6 cellular contexts compared by ENCODE assay signal in the genomic region with DNA sequence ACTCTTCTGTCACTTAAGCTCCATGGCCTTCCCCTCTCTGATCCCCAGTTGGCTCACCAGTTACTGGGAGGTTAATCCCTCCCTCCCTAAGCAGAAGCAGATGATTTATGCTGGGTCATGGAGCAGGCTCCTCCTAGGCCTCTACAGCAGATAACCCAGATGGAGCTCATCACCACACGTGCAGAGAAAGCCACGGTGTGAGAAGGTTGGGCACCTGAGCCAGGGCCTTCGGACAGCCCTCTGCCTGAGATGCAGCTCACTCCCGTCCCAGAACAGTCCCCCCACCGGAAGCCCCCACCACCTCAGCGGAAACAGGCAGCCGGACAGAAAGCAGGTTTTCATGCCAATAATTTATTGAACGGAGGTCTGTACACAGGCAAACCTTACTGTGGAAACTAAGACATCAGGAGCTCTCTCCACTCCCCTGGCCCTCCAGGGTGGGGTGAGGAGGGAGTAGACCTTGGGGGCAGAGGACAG. TPM values are rescaled to one million over a fixed set of nuclear protein-coding genes. Genes with fewer than 3 reads are reported as not detected.
A peak's percentile ranks its signal among the peaks of the same experiment; 100 is the strongest.
DNase-seq lines count a peak whose midpoint lies in the region; ATAC-seq and TF ChIP-seq lines count a peak whose summit lies in the region.
"Had no signal": no experiment of that assay in that cellular context is flagged by ENCODE, and none has a peak within 500 bp of the region (broad histone marks: within the 10 kb centered on the region; RNA-seq: fewer than 3 reads in every experiment).

No MANE protein-coding gene starts in this region.

- H3K36me3 Mint-ChIP-seq in HFFc6 (ENCODE audit: low read depth), result peaks cover 26% of the 10 kb centered on the region
- peaks cover 74% of the 10 kb centered on the region for H3K36me3 Mint-ChIP-seq in activated CD8-positive, alpha-beta T cell treated with anti-CD3 and anti-CD28 coated beads, Interleukin-2, amount 10 ng/mL, durations not matched to agents 7 days and 5 days (ENCODE audit: low read depth)
- peaks cover 31% of the 10 kb centered on the region for H3K36me3 Mint-ChIP-seq in neural crest cell (ENCODE audit: low read depth)

- POLR2A ChIA-PET in activated CD8-positive, alpha-beta T cell treated with anti-CD3 and anti-CD28 coated beads, Interleukin-2, amount 10 ng/mL, durations not matched to agents 7 days and 5 days (lab: Charles Lee), result no interaction called here

- no peak overlapping the region for H3K4me3 Mint-ChIP-seq in HFFc6
- H3K4me3 Mint-ChIP-seq in activated CD8-positive, alpha-beta T cell treated with anti-CD3 and anti-CD28 coated beads, Interleukin-2, amount 10 ng/mL, durations not matched to agents 7 days and 5 days, result no peak overlapping the region
- H3K4me3 Mint-ChIP-seq in neural crest cell, result peak overlapping the region; percentile 73

- H3K27me3 Mint-ChIP-seq in HFFc6 (ENCODE audit: insufficient read depth), result no peaks in the 10 kb centered on the region; the same call in 1 of the 2 replicates
- H3K27me3 Mint-ChIP-seq in activated CD8-positive, alpha-beta T cell treated with anti-CD3 and anti-CD28 coated beads, Interleukin-2, amount 10 ng/mL, durations not matched to agents 7 days and 5 days (ENCODE audit: low read depth), result no peaks in the 10 kb centered on the region
- H3K27me3 Mint-ChIP-seq in neural crest cell (ENCODE audit: low read depth), result peaks cover 2% of the 10 kb centered on the region

- DNase-seq in HFFc6, result peak; percentile 33
- no peak for DNase-seq in activated CD8-positive, alpha-beta T cell treated with anti-CD3 and anti-CD28 coated beads, Interleukin-2, amount 10 ng/mL, durations not matched to agents 7 days and 5 days
- DNase-seq in neural crest cell (ENCODE audit: low read depth, low spot score), result no peak
- DNase-seq in NCI-H1417 treated with DMSO at 0.1 percent for 48 hours (lab: John Stamatoyannopoulos, UW), result no peak
- no peak for DNase-seq in DMS79 (lab: John Stamatoyannopoulos, UW)
- DNase-seq: PC-9 had no signal

- H3K4me1 Mint-ChIP-seq in HFFc6 (ENCODE audit: low read depth) (peaks cover 28% of the 10 kb centered on the region), neural crest cell (peaks cover 15% of the 10 kb centered on the region)
- H3K4me1 Mint-ChIP-seq in activated CD8-positive, alpha-beta T cell treated with anti-CD3 and anti-CD28 coated beads, Interleukin-2, amount 10 ng/mL, durations not matched to agents 7 days and 5 days (ENCODE audit: low read depth), result peaks cover 7% of the 10 kb centered on the region

- no peak for TF ChIP-seq CTCF in HFFc6 (IDR thresholded peaks at IDR 0.05)
- TF ChIP-seq CTCF in neural crest cell (conservative IDR thresholded peaks at IDR 0.05), result no peak

- H3K27ac Mint-ChIP-seq in HFFc6 (peak overlapping the region; percentile 80), neural crest cell (ENCODE audit: unreplicated experiment) (peak overlapping the region; percentile 88)
- peak overlapping the region; percentile 66 for H3K27ac Mint-ChIP-seq in activated CD8-positive, alpha-beta T cell treated with anti-CD3 and anti-CD28 coated beads, Interleukin-2, amount 10 ng/mL, durations not matched to agents 7 days and 5 days

- ATAC-seq in activated CD8-positive, alpha-beta T cell treated with anti-CD3 and anti-CD28 coated beads, Interleukin-2, amount 10 ng/mL, durations not matched to agents 7 days and 5 days, result no peak

- CTCF ChIA-PET in activated CD8-positive, alpha-beta T cell treated with anti-CD3 and anti-CD28 coated beads, Interleukin-2, amount 10 ng/mL, durations not matched to agents 7 days and 5 days (lab: Charles Lee), result interaction anchor here (0.6 to 1.9 kb wide), 5 partner anchors 10 to 68 kb away, joined by 3 to 6 read pairs (median 3); a partner anchor contains a TSS

- no peaks in the 10 kb centered on the region for H3K9me3 Mint-ChIP-seq in HFFc6
- H3K9me3 Mint-ChIP-seq in activated CD8-positive, alpha-beta T cell treated with anti-CD3 and anti-CD28 coated beads, Interleukin-2, amount 10 ng/mL, durations not matched to agents 7 days and 5 days (ENCODE audit: insufficient read depth), result no peaks in the 10 kb centered on the region
- no peaks in the 10 kb centered on the region for H3K9me3 Mint-ChIP-seq in neural crest cell

RNA-seq across cellular contexts. Expression of a gene that starts 9.8 kb away (rescaled TPM):
- 10 to 100 TPM; 14.0 to 18.2 (median 16.1) TPM for total RNA-seq in HFFc6 (2021; fragmentation: NEBNext Ultra II Directional; extraction: Animal tissue kit (Norgen Biotek cat#: 25700))
- total RNA-seq in activated CD8-positive, alpha-beta T cell treated with anti-CD3 and anti-CD28 coated beads, Interleukin-2, amount 10 ng/mL, durations not matched to agents 7 days and 5 days, result 10 to 100 TPM; 19.5 to 21.5 TPM
- 18.4 and 24.2 TPM in 2 replicates for total RNA-seq in neural crest cell

RNA-seq across cellular contexts. Expression of a gene that starts 12.4 kb away (rescaled TPM):
- total RNA-seq in HFFc6 (2021; fragmentation: NEBNext Ultra II Directional; extraction: Animal tissue kit (Norgen Biotek cat#: 25700)), result 10 to 100 TPM; 19.2 to 24.9 (median 20.2) TPM
- total RNA-seq in activated CD8-positive, alpha-beta T cell treated with anti-CD3 and anti-CD28 coated beads, Interleukin-2, amount 10 ng/mL, durations not matched to agents 7 days and 5 days, result 10 to 100 TPM; 31.8 to 36.0 TPM
- 20.6 and 21.5 TPM in 2 replicates for total RNA-seq in neural crest cell

RNA-seq across cellular contexts. Expression of a gene that starts 12.5 kb away (rescaled TPM):
- 10 to 100 TPM; 36.3 to 45.5 (median 43.1) TPM for total RNA-seq in HFFc6 (2021; fragmentation: NEBNext Ultra II Directional; extraction: Animal tissue kit (Norgen Biotek cat#: 25700))
- 10 to 100 TPM; 48.2 to 49.0 TPM for total RNA-seq in activated CD8-positive, alpha-beta T cell treated with anti-CD3 and anti-CD28 coated beads, Interleukin-2, amount 10 ng/mL, durations not matched to agents 7 days and 5 days
- total RNA-seq in neural crest cell, result 66.1 and 68.0 TPM in 2 replicates

RNA-seq across cellular contexts. Expression of a gene that starts 25.0 kb away (rescaled TPM):
- 10 to 100 TPM; 74.7 to 87.8 (median 78.8) TPM for total RNA-seq in HFFc6 (2021; fragmentation: NEBNext Ultra II Directional; extraction: Animal tissue kit (Norgen Biotek cat#: 25700))
- 10 to 100 TPM; 49.9 to 54.5 TPM for total RNA-seq in activated CD8-positive, alpha-beta T cell treated with anti-CD3 and anti-CD28 coated beads, Interleukin-2, amount 10 ng/mL, durations not matched to agents 7 days and 5 days
- total RNA-seq in neural crest cell, result 102 and 105 TPM in 2 replicates

RNA-seq across cellular contexts. Expression of a gene that starts 39.2 kb away (rescaled TPM):
- 10 to 100 TPM; 67.6 to 75.4 (median 73.7) TPM for total RNA-seq in HFFc6 (2021; fragmentation: NEBNext Ultra II Directional; extraction: Animal tissue kit (Norgen Biotek cat#: 25700))
- 10 to 100 TPM; 73.1 to 83.8 TPM for total RNA-seq in activated CD8-positive, alpha-beta T cell treated with anti-CD3 and anti-CD28 coated beads, Interleukin-2, amount 10 ng/mL, durations not matched to agents 7 days and 5 days
- total RNA-seq in neural crest cell, result 91.6 and 93.4 TPM in 2 replicates
